ENCODE assay signal across 8 cellular contexts in genomic region chr10:93702278-93703001, GRCh38. TPM values are rescaled to one million over a fixed set of nuclear protein-coding genes. Genes with fewer than 3 reads are reported as not detected.
A peak's percentile ranks its signal among the peaks of the same experiment; 100 is the strongest.
DNase-seq lines count a peak whose midpoint lies in the region; ATAC-seq, FAIRE-seq and TF ChIP-seq lines count a peak whose summit lies in the region.

TSS of gene FRA10AC1 (minus strand) at chr10:93702592. CDS start at chr10:93700106, 2,486 bp downstream.

- H3K9me3 ChIP-seq in HUES48 (ENCODE audit: control insufficient read depth, insufficient read depth, low read length) = no peaks in the 10 kb centered on the region
- no peaks in the 10 kb centered on the region for H3K9me3 ChIP-seq in NT2/D1 (ENCODE audit: insufficient read depth, low read length)
- H3K9me3 ChIP-seq in mononuclear cell (ENCODE audit: low read depth, low read length) = no peaks in the 10 kb centered on the region

- TF ChIP-seq CTCF in D721Med (IDR thresholded peaks at IDR 0.05; ENCODE audit: insufficient read depth, missing control alignments) = peak; percentile 48

- H3K27ac ChIP-seq in HUES48 (ENCODE audit: low read depth, low read length) = peak within 1 kb of the TSS; percentile 82
- H3K27ac ChIP-seq in epithelial cell of prostate = peak within 1 kb of the TSS; percentile 83

- H3K9ac ChIP-seq in HUES48 (ENCODE audit: low read depth, low read length) (peak within 1 kb of the TSS; percentile 87), NT2/D1 (ENCODE audit: insufficient read length, low read depth) (peak within 1 kb of the TSS; percentile 85)

- peak within 1 kb of the TSS; percentile 87 for H3K4me3 ChIP-seq in HUES48 (ENCODE audit: low read depth, low read length)
- H3K4me3 ChIP-seq in NT2/D1 (ENCODE audit: insufficient read length, low read depth) = peak within 1 kb of the TSS; percentile 71
- H3K4me3 ChIP-seq in mononuclear cell (ENCODE audit: low read length) = peak within 1 kb of the TSS; percentile 85

- H3K36me3 ChIP-seq in HUES48 (ENCODE audit: control insufficient read depth, insufficient read depth, low read length) (peaks cover 24% of the 10 kb centered on the region), NT2/D1 (ENCODE audit: insufficient read depth, insufficient read length, low read length) (peaks cover 15% of the 10 kb centered on the region)

- peak; percentile 78 for ATAC-seq in GM21390 (IDR thresholded peaks at IDR 0.05; ENCODE audit: unreplicated experiment)

- FAIRE-seq in D721Med (lab: Jason Lieb, UNC) = no peak

- H3K27me3 ChIP-seq in HUES48 (ENCODE audit: control insufficient read depth, insufficient read depth, low read length) (no peaks in the 10 kb centered on the region), NT2/D1 (ENCODE audit: insufficient read depth, insufficient read length) (peaks cover 12% of the 10 kb centered on the region), mononuclear cell (ENCODE audit: insufficient read depth, low read length) (no peaks in the 10 kb centered on the region)

- H3K4me1 ChIP-seq in HUES48 (ENCODE audit: control insufficient read depth, insufficient read depth, low read length) (peaks cover 16% of the 10 kb centered on the region; the same call in 1 of the 2 replicates), NT2/D1 (ENCODE audit: insufficient read depth, insufficient read length) (no peaks in the 10 kb centered on the region), mononuclear cell (ENCODE audit: insufficient read depth, low read length) (peaks cover 13% of the 10 kb centered on the region)

- DNase-seq in D721Med (ENCODE audit: insufficient read length, low spot score) = peak; percentile 29
- peak; percentile 81 for DNase-seq in NT2/D1 (ENCODE audit: low read depth, low spot score)
- DNase-seq in activated CD8-positive, alpha-beta memory T cell treated with anti-CD3 and anti-CD28 coated beads, Interleukin-2, amount 50 U/mL, for 4 hours = peak; percentile 86
- DNase-seq in epithelial cell of prostate (ENCODE audit: low read depth, low spot score) = peak; percentile 67
- peak; percentile 82 to 86 for DNase-seq in stimulated activated CD8-positive, alpha-beta memory T cell treated with anti-CD3 and anti-CD28 coated beads, Interleukin-2, amount 100 ng/mL, for 48 hours (ENCODE audit: low read depth in 2 of 2)

RNA-seq across cellular contexts. Expression of gene FRA10AC1, which starts in this region (rescaled TPM):
- 12.2 TPM for total RNA-seq in mononuclear cell

Comparison
In these comparisons a context has a peak if more than half of its experiments do, and no peak if none do; other contexts are left out.
1. Peak in every context shown above with its lines: DNase-seq, ATAC-seq, H3K4me3 ChIP-seq and H3K27ac ChIP-seq.
2. DNase-seq: peak in every context shown above with its lines; median percentile 86 in activated CD8-positive, alpha-beta memory T cell treated with anti-CD3 and anti-CD28 coated beads, Interleukin-2, amount 50 U/mL, for 4 hours; 84 in stimulated activated CD8-positive, alpha-beta memory T cell treated with anti-CD3 and anti-CD28 coated beads, Interleukin-2, amount 100 ng/mL, for 48 hours; 81 in NT2/D1; 67 in epithelial cell of prostate; 29 in D721Med.